19 cellular contexts compared by ENCODE assay signal in the genomic region with DNA sequence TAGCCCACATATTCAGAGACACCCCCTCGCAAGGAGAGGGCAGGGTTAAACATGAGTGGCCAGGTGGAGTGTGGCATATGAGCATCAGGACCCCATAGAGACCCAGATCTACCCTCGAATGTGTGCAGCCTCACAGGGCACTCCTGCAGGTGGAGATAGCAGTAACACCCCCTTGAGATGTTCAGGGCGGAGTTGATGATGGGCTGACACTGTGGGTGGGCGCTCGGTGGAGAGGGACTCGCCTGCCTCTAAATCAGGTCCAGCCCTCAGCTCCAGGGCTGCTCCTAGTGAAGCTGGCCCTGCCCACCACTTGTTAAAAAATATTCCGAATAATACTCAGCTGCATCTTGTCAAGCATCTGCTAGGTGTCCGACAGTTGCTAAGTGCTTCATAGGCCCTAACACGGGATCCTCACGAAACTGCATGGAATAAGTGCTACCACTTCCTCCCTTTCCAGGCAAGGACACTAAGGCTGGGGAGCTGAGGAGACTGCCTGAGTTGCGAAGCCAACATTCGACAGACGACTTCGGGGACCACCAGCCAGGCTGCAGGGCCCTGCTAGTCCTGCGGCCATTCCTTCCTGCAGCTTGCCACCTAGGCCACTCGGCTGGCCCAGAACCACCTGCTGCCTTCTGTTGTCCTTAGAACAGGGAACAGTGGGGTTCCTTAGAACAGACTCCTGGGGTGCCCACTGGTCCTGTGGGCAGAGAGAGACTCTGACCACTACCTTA.
DNase-seq lines count a peak whose midpoint lies in the region; FAIRE-seq and TF ChIP-seq lines count a peak whose summit lies in the region.
"Had no signal": no experiment of that assay in that cellular context is flagged by ENCODE, and none has a peak within 500 bp of the region (broad histone marks: within the 10 kb centered on the region; RNA-seq: fewer than 3 reads in every experiment).

No MANE protein-coding gene starts in this region.

- TF ChIP-seq POLR2A in GM12892 (IDR thresholded peaks at IDR 0.05; ENCODE audit: low read depth, low read length), result no peak

- H3K9me3 ChIP-seq in HEK293 (ENCODE audit: control insufficient read depth, insufficient read depth, low read depth, low read length), result no peaks in the 10 kb centered on the region

- no peak overlapping the region for H3K4me3 ChIP-seq in HEK293 (ENCODE audit: low read depth, low read length)

- FAIRE-seq in GM12892 (lab: Jason Lieb, UNC), result no peak
- FAIRE-seq: G401.6, GM12891, GM19239, H54 had no signal

- POLR2A ChIA-PET in HEK293 (lab: Yijun Ruan, JAX), result no interaction called here

- peak; percentile 30 for DNase-seq in NCI-H345 (lab: John Stamatoyannopoulos, UW)
- no peak for DNase-seq in NCI-H345 treated with DMSO at 0.1 percent for 48 hours (lab: John Stamatoyannopoulos, UW; ENCODE audit: unreplicated experiment)
- DNase-seq in left kidney (ENCODE audit: low read depth, low spot score), result peak; percentile 48
- DNase-seq in T1000 (lab: John Stamatoyannopoulos, UW), result no peak
- no peak for DNase-seq in anterior cingulate cortex (lab: John Stamatoyannopoulos, UW)
- no peak for DNase-seq in GM12892 (ENCODE audit: insufficient read length)
- DNase-seq: ACHN; C1 segment of cervical spinal cord; Calu3; CD4-positive, alpha-beta T cell; DMS 273 treated with DMSO at 0.1 percent for 48 hours; EL; IMR-90; KBM-7 had no signal

- no peaks in the 10 kb centered on the region for H3K36me3 ChIP-seq in HEK293 (ENCODE audit: control insufficient read depth in 2 of 2, insufficient read depth in 1 of 2, low read length in 2 of 2)

- H3K4me1 ChIP-seq in HEK293 (ENCODE audit: control insufficient read depth, insufficient read depth, low read length), result no peaks in the 10 kb centered on the region

- CTCF ChIA-PET in HEK293 (lab: Yijun Ruan, JAX), result no interaction called here

- TF ChIP-seq CTCF in HEK293 (tag by site-specific recombination; IDR thresholded peaks at IDR 0.05), result no peak

- no peak overlapping the region for H3K27ac ChIP-seq in HEK293 (ENCODE audit: extremely low read depth, low read depth, low read length)

TF ChIP-seq in HEK293, 187 proteins besides CTCF, POLR2A, EP300 and RAD21:
- TF ChIP-seq, protein P1, sequence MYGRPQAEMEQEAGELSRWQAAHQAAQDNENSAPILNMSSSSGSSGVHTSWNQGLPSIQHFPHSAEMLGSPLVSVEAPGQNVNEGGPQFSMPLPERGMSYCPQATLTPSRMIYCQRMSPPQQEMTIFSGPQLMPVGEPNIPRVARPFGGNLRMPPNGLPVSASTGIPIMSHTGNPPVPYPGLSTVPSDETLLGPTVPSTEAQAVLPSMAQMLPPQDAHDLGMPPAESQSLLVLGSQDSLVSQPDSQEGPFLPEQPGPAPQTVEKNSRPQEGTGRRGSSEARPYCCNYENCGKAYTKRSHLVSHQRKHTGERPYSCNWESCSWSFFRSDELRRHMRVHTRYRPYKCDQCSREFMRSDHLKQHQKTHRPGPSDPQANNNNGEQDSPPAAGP (tag by site-specific recombination; IDR thresholded peaks at IDR 0.05), result no peak
- TF ChIP-seq ZIC2 (tag by site-specific recombination; IDR thresholded peaks at IDR 0.05), result peak; percentile 52

Comparison
In these comparisons a context has a peak if more than half of its experiments do, and no peak if none do; other contexts are left out.
1. DNase-seq: peak in NCI-H345 (single experiment) and left kidney (single experiment); none in NCI-H345 treated with DMSO at 0.1 percent for 48 hours (single experiment), T1000 (single experiment), anterior cingulate cortex (0 of 58) and GM12892 (single experiment).